In genomic region chr21:45098867-45099266, GRCh38 we compare ENCODE assay signal across 10 cellular contexts. TPM values are rescaled to one million over a fixed set of nuclear protein-coding genes. Genes with fewer than 3 reads are reported as not detected.
A peak's percentile ranks its signal among the peaks of the same experiment; 100 is the strongest.
DNase-seq lines count a peak whose midpoint lies in the region; ATAC-seq and TF ChIP-seq lines count a peak whose summit lies in the region.
"Had no signal": no experiment of that assay in that cellular context is flagged by ENCODE, and none has a peak within 500 bp of the region (broad histone marks: within the 10 kb centered on the region; RNA-seq: fewer than 3 reads in every experiment).

No MANE protein-coding gene starts in this region.

- no peak overlapping the region for H3K4me3 ChIP-seq in hepatocyte
- no peak overlapping the region for H3K4me3 ChIP-seq in testis

- intact Hi-C loops in posterior vena cava (cut with DNase I) (no loop called here), testis (cut with DNase I; ENCODE audit: low total_unique reads) (no loop called here)

- H4K20me1 ChIP-seq in hepatocyte (ENCODE audit: insufficient read depth, poor library complexity, severe bottlenecking), result peaks cover 11% of the 10 kb centered on the region

- no peak overlapping the region for H3K4me3 Mint-ChIP-seq in activated naive CD8-positive, alpha-beta T cell treated with anti-CD3 and anti-CD28 coated beads for 36 hours
- H3K4me3 Mint-ChIP-seq in effector memory CD8-positive, alpha-beta T cell, result no peak overlapping the region
- H3K4me3 Mint-ChIP-seq: activated naive CD8-positive, alpha-beta T cell had no signal

- H3K36me3 ChIP-seq in hepatocyte (replicated peaks; ENCODE audit: insufficient read depth, low read depth) (no peaks in the 10 kb centered on the region), testis (ENCODE audit: low read depth, missing control alignments) (no peaks in the 10 kb centered on the region)

- TF ChIP-seq POLR2A in testis (IDR thresholded peaks at IDR 0.05), result no peak

- peak; percentile 28 for DNase-seq in HCEC 1CT
- DNase-seq in hepatocyte (ENCODE audit: low spot score), result no peak
- no peak for DNase-seq in activated naive CD8-positive, alpha-beta T cell treated with anti-CD3 and anti-CD28 coated beads for 36 hours
- no peak for DNase-seq in posterior vena cava (ENCODE audit: low spot score)
- DNase-seq in testis, result no peak
- no peak for DNase-seq in effector memory CD8-positive, alpha-beta T cell
- DNase-seq: NCI-H187 had no signal

- TF ChIP-seq CTCF in C4-2B (conservative IDR thresholded peaks at IDR 0.05), result peak; percentile 49
- TF ChIP-seq CTCF in hepatocyte (IDR thresholded peaks at IDR 0.05; ENCODE audit: poor library complexity), result peak; percentile 43
- TF ChIP-seq CTCF in testis (IDR thresholded peaks at IDR 0.05), result no peak

- no peak overlapping the region for H3K27ac Mint-ChIP-seq in activated naive CD8-positive, alpha-beta T cell treated with anti-CD3 and anti-CD28 coated beads for 36 hours
- H3K27ac Mint-ChIP-seq in effector memory CD8-positive, alpha-beta T cell, result peak overlapping the region in 1 of 2 donors; percentile 13
- H3K27ac Mint-ChIP-seq: activated naive CD8-positive, alpha-beta T cell had no signal

- H3K4me1 Mint-ChIP-seq in activated naive CD8-positive, alpha-beta T cell treated with anti-CD3 and anti-CD28 coated beads for 36 hours, result peaks cover 41% of the 10 kb centered on the region
- peaks cover 29 to 35% of the 10 kb centered on the region in 2 donors for H3K4me1 Mint-ChIP-seq in effector memory CD8-positive, alpha-beta T cell (ENCODE audit: low read depth in 2 of 2)

- no peaks in the 10 kb centered on the region for H3K27me3 Mint-ChIP-seq in activated naive CD8-positive, alpha-beta T cell treated with anti-CD3 and anti-CD28 coated beads for 36 hours
- no peaks in the 10 kb centered on the region for H3K27me3 Mint-ChIP-seq in effector memory CD8-positive, alpha-beta T cell
- H3K27me3 Mint-ChIP-seq: activated naive CD8-positive, alpha-beta T cell had no signal

- H3K27ac ChIP-seq in C4-2B (no peak overlapping the region), hepatocyte (no peak overlapping the region), testis (no peak overlapping the region)

- no peaks in the 10 kb centered on the region for H3K9me2 ChIP-seq in hepatocyte (replicated peaks; ENCODE audit: insufficient read depth)

- no peak overlapping the region for H3K4me2 ChIP-seq in hepatocyte

- peaks cover 68% of the 10 kb centered on the region for H3K79me2 ChIP-seq in hepatocyte

- no peak overlapping the region for H2AFZ ChIP-seq in hepatocyte

- H3K9me3 ChIP-seq in hepatocyte (ENCODE audit: low read depth) (no peaks in the 10 kb centered on the region), testis (no peaks in the 10 kb centered on the region)

- ATAC-seq in SK-N-SH treated with all-trans-retinoic acid at 6 μM for 48 hours, result peak; percentile 53; the same call in 2 of the 3 replicates
- no peak for ATAC-seq in effector memory CD8-positive, alpha-beta T cell (replicated peaks)

- no peaks in the 10 kb centered on the region for H3K9me3 Mint-ChIP-seq in activated naive CD8-positive, alpha-beta T cell treated with anti-CD3 and anti-CD28 coated beads for 36 hours
- H3K9me3 Mint-ChIP-seq in effector memory CD8-positive, alpha-beta T cell, result no peaks in the 10 kb centered on the region

- H3K4me1 ChIP-seq in hepatocyte (ENCODE audit: insufficient read depth), result no peaks in the 10 kb centered on the region
- no peaks in the 10 kb centered on the region for H3K4me1 ChIP-seq in testis

- 68% methylated on average over 4 of the region's 4 CpGs for WGBS in hepatocyte (ENCODE audit: low lambda C conversion rate, missing lambda C conversion rate)
- WGBS in testis, 2 donors, result 81 to 89% methylated on average over 4 of the region's 4 CpGs

- peaks cover 8% of the 10 kb centered on the region for H3K36me3 Mint-ChIP-seq in activated naive CD8-positive, alpha-beta T cell treated with anti-CD3 and anti-CD28 coated beads for 36 hours
- peaks cover 3% of the 10 kb centered on the region for H3K36me3 Mint-ChIP-seq in effector memory CD8-positive, alpha-beta T cell (ENCODE audit: insufficient read depth)
- H3K36me3 Mint-ChIP-seq: activated naive CD8-positive, alpha-beta T cell had no signal

- H3K27me3 ChIP-seq in hepatocyte (no peaks in the 10 kb centered on the region), testis (no peaks in the 10 kb centered on the region)

TF ChIP-seq in SK-N-SH treated with all-trans-retinoic acid at 6 μM for 48 hours, 23 proteins besides CTCF, POLR2A, EP300 and RAD21:
- TF ChIP-seq BACH2 (CRISPR knock-in tag; IDR thresholded peaks at IDR 0.05; ENCODE audit: borderline replicate concordance), result no peak
- TF ChIP-seq OSR1 (CRISPR knock-in tag; IDR thresholded peaks at IDR 0.05), result no peak
- no peak for TF ChIP-seq ZNF8 (CRISPR knock-in tag; IDR thresholded peaks at IDR 0.05)
- no peak for TF ChIP-seq TOX (CRISPR knock-in tag; IDR thresholded peaks at IDR 0.05; ENCODE audit: borderline replicate concordance)

RNA-seq across cellular contexts. Expression of gene ADARB1, which starts 24.5 kb away (rescaled TPM):
- 9.9 and 16.0 TPM in 2 replicates for total RNA-seq in hepatocyte
- polyA plus RNA-seq in hepatocyte, result 17.3 and 19.4 TPM in 2 replicates
- total RNA-seq in activated naive CD8-positive, alpha-beta T cell treated with anti-CD3 and anti-CD28 coated beads for 36 hours, result 10 to 100 TPM; 39.6 to 41.9 TPM
- total RNA-seq in posterior vena cava, result 10 to 100 TPM; 72.4 to 85.6 TPM
- 10 to 100 TPM; 17.6 TPM for total RNA-seq in testis
- polyA plus RNA-seq in testis (ENCODE audit: insufficient read depth, low read depth, low replicate concordance), result 23.0 TPM

Comparison
In these comparisons a context has a peak if more than half of its experiments do, and no peak if none do; other contexts are left out.
1. CTCF ChIP-seq: peak in C4-2B (single experiment) and hepatocyte (single experiment); none in testis (0 of 3).